ENCODE assay signal across 8 cellular contexts in genomic region chr5:134543820-134544692, GRCh38. TPM values are rescaled to one million over a fixed set of nuclear protein-coding genes. Genes with fewer than 3 reads are reported as not detected.
DNase-seq lines count a peak whose midpoint lies in the region; ATAC-seq and TF ChIP-seq lines count a peak whose summit lies in the region.

No MANE protein-coding gene starts in this region.

- no peak overlapping the region for H3K9ac ChIP-seq in colonic mucosa (ENCODE audit: low read depth in 2 of 2, low read length in 2 of 2)

- peaks cover 6% of the 10 kb centered on the region for H3K4me1 ChIP-seq in colonic mucosa

- no peaks in the 10 kb centered on the region for H3K27me3 ChIP-seq in colonic mucosa

- H3K36me3 ChIP-seq in colonic mucosa, result peaks cover 6% of the 10 kb centered on the region

- peak; percentile 57 for TF ChIP-seq POLR2A in GM15510 (IDR thresholded peaks at IDR 0.05; ENCODE audit: borderline replicate concordance, extremely low read depth, insufficient read length)

- H3K4me3 ChIP-seq in colonic mucosa, result no peak overlapping the region

- ATAC-seq in GM21447 (IDR thresholded peaks at IDR 0.05; ENCODE audit: unreplicated experiment) (peak; percentile 49), esophagus mucosa (peak; percentile 38)

- intact Hi-C loops in colonic mucosa (cut with DNase I), result no loop called here

- TF ChIP-seq CTCF in colonic mucosa (IDR thresholded peaks at IDR 0.05), result no peak

- H3K9me3 ChIP-seq in colonic mucosa, result no peaks in the 10 kb centered on the region

- DNase-seq in Kasumi-1 (lab: John Stamatoyannopoulos, UW) (peak; percentile 35 to 49), colonic mucosa (no peak), NCI-H510A treated with DMSO at 0.1 percent for 48 hours (lab: John Stamatoyannopoulos, UW) (no peak), amniotic stem cell (lab: John Stamatoyannopoulos, UW) (no peak), NCI-H2171 (lab: John Stamatoyannopoulos, UW) (no peak)

- no peak overlapping the region for H3K27ac ChIP-seq in colonic mucosa

RNA-seq across cellular contexts. Expression of gene JADE2, which starts 18.6 kb away (rescaled TPM):
- 12.9 TPM for total RNA-seq in esophagus mucosa
- 10 to 100 TPM; 24.1 to 33.3 TPM for total RNA-seq in colonic mucosa

Comparison
In these comparisons a context has a peak if more than half of its experiments do, and no peak if none do; other contexts are left out.
1. DNase-seq: peak in Kasumi-1 (2 of 2); none in colonic mucosa (single experiment), NCI-H510A treated with DMSO at 0.1 percent for 48 hours (single experiment), amniotic stem cell (single experiment) and NCI-H2171 (single experiment).